ENCODE assay signal across 8 cellular contexts in genomic region chr15:75452968-75453702, GRCh38. TPM values are rescaled to one million over a fixed set of nuclear protein-coding genes. Genes with fewer than 3 reads are reported as not detected.
DNase-seq lines count a peak whose midpoint lies in the region; ATAC-seq and TF ChIP-seq lines count a peak whose summit lies in the region.

No MANE protein-coding gene starts in this region.

- H3K4me3 Mint-ChIP-seq in central memory CD8-positive, alpha-beta T cell, result peak overlapping the region; percentile 97

- H3K27me3 Mint-ChIP-seq in central memory CD8-positive, alpha-beta T cell, result no peaks in the 10 kb centered on the region

- H3K4me1 Mint-ChIP-seq in central memory CD8-positive, alpha-beta T cell, result peaks cover 44% of the 10 kb centered on the region

- DNase-seq in NCI-H1105 treated with DMSO at 0.1 percent for 48 hours (lab: John Stamatoyannopoulos, UW) (peak; percentile 33), lower lobe of right lung (peak; percentile 65), iPS-NIHi7 (ENCODE audit: extremely low spot score) (no peak)
- peak; percentile 47 for DNase-seq in activated CD4-positive, CD25-positive, alpha-beta regulatory T cell treated with anti-CD3 and anti-CD28 coated beads, Interleukin-2, amount 50 U/mL, for 16 hours (ENCODE audit: low read depth, low spot score)
- peak in 1 of 2 donors; percentile 16 for DNase-seq in central memory CD8-positive, alpha-beta T cell (ENCODE audit: low spot score in 2 of 2)
- peak; percentile 53 to 63 (median 62) for DNase-seq in stimulated activated CD4-positive, alpha-beta T cell treated with anti-CD3 and anti-CD28 coated beads, TNF-alpha, amount 100 ng/mL, for 4 hours (ENCODE audit: low read depth in 3 of 3)

- H3K36me3 Mint-ChIP-seq in central memory CD8-positive, alpha-beta T cell (ENCODE audit: insufficient read depth), result peaks cover 39% of the 10 kb centered on the region

- intact Hi-C loops in lower lobe of right lung (cut with DNase I), result no loop called here

- H3K9me3 ChIP-seq in lower lobe of right lung, result no peaks in the 10 kb centered on the region

- TF ChIP-seq CTCF in lower lobe of right lung (IDR thresholded peaks at IDR 0.05), result no peak

- H3K27ac Mint-ChIP-seq in central memory CD8-positive, alpha-beta T cell (ENCODE audit: low read depth), result peak overlapping the region; percentile 92

- ATAC-seq in central memory CD8-positive, alpha-beta T cell (replicated peaks; ENCODE audit: extremely low read depth, poor library complexity, severe bottlenecking), result no peak
- ATAC-seq in lower lobe of right lung (no peak), GM19395 (IDR thresholded peaks at IDR 0.05; ENCODE audit: unreplicated experiment) (no peak)

- peak overlapping the region; percentile 94 for H3K27ac ChIP-seq in lower lobe of right lung

- no peaks in the 10 kb centered on the region for H3K27me3 ChIP-seq in lower lobe of right lung (ENCODE audit: low read depth)

- no peaks in the 10 kb centered on the region for H3K9me3 Mint-ChIP-seq in central memory CD8-positive, alpha-beta T cell

- H3K4me1 ChIP-seq in lower lobe of right lung, result peaks cover 26% of the 10 kb centered on the region

- H3K4me3 ChIP-seq in GM08714 (ENCODE audit: low read length), result peak overlapping the region; percentile 81
- peak overlapping the region; percentile 96 for H3K4me3 ChIP-seq in lower lobe of right lung

- no peaks in the 10 kb centered on the region for H3K36me3 ChIP-seq in lower lobe of right lung

RNA-seq across cellular contexts. Expression of gene SIN3A, which starts 1.6 kb away (rescaled TPM):
- total RNA-seq in lower lobe of right lung, result 51.6 TPM
